21 cellular contexts compared by ENCODE assay signal in the genomic region with DNA sequence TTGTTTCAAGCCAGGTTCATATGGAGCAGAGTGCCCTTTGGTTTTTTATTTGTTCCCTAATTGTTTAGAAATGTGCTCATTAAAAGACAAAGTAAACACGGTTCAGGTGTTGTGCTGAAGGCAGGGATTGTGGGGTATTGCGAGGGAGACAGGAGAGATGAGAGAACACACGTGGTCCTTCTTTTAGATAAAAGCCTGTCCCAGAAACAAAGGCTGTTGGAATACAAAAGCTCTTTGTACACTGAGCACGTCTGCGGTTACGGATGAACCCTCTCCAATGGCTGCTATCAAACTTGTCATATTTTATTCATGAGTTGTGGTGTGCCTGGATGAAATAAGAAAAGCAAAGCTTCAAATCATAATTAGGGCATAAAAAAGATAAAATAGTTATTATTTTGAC.
DNase-seq lines count a peak whose midpoint lies in the region; ATAC-seq and FAIRE-seq lines count a peak whose summit lies in the region.
"Had no signal": no experiment of that assay in that cellular context is flagged by ENCODE, and none has a peak within 500 bp of the region (broad histone marks: within the 10 kb centered on the region; RNA-seq: fewer than 3 reads in every experiment).

No MANE protein-coding gene starts in this region.

- no peak for FAIRE-seq in HTR-8/SVneo (lab: Jason Lieb, UNC)

- DNase-seq in COLO829 (ENCODE audit: low spot score) (peak; percentile 51), NCI-H146 (lab: John Stamatoyannopoulos, UW) (peak; percentile 98), NCI-H345 (lab: John Stamatoyannopoulos, UW) (peak; percentile 98), globus pallidus (ENCODE audit: low spot score) (peak; percentile 25), HTR-8/SVneo (ENCODE audit: insufficient read length, low spot score) (no peak), Karpas-422 (no peak)
- DNase-seq in stimulated activated naive CD4-positive, alpha-beta T cell treated with Interleukin-2 at 50 U/mL for 16 hours (lab: John Stamatoyannopoulos, UW): no peak
- DNase-seq: activated CD4-positive, alpha-beta T cell treated with anti-CD3 and anti-CD28 coated beads for 48 hours; activated gamma-delta T cell; amniotic stem cell; caudate nucleus; foreskin keratinocyte; naive thymus-derived CD8-positive, alpha-beta T cell; NCI-H446; OCI-M1; posterior cingulate gyrus; SHP77 treated with DMSO at 0.1 percent for 48 hours; stimulated activated CD4-positive, alpha-beta T cell treated with anti-CD3 and anti-CD28 coated beads, Interleukin-1b, Interleukin-23, amount 100 ng/mL, for 48 hours; stimulated activated naive CD8-positive, alpha-beta T cell treated with anti-CD3 and anti-CD28 coated beads, Interleukin-15, Interleukin-2, amounts not matched to agents 100 U/mL and 50 U/mL, for 24 hours had no signal

- no peaks in the 10 kb centered on the region for H3K27me3 ChIP-seq in Karpas-422 (ENCODE audit: low read length)
- H3K27me3 ChIP-seq: foreskin keratinocyte had no signal

- 0 out of 2 replicates have a peak, but pooled peaks cover 3% of the 10 kb centered on the region for H4K20me1 ChIP-seq in Karpas-422 (ENCODE audit: insufficient read depth, low read depth, low read length)

- no peak overlapping the region for H3K27ac ChIP-seq in Karpas-422 (ENCODE audit: low read length)
- H3K27ac ChIP-seq: C4-2B, foreskin keratinocyte had no signal

- H2AFZ ChIP-seq in Karpas-422 (ENCODE audit: low read length): no peak overlapping the region

- H3K9me3 ChIP-seq in Karpas-422 (ENCODE audit: low read length): no peaks in the 10 kb centered on the region

- no peak overlapping the region for H3K9ac ChIP-seq in Karpas-422 (ENCODE audit: low read length)

- H3K9me2 ChIP-seq in Karpas-422 (replicated peaks; ENCODE audit: insufficient read depth, low read length): no peaks in the 10 kb centered on the region

- no peaks in the 10 kb centered on the region for H3K79me2 ChIP-seq in Karpas-422 (ENCODE audit: low read length)

- H3K4me3 ChIP-seq in Karpas-422 (ENCODE audit: low read length): no peak overlapping the region

- no peaks in the 10 kb centered on the region for H3K4me1 ChIP-seq in Karpas-422 (ENCODE audit: low read length)
- H3K4me1 ChIP-seq: foreskin keratinocyte had no signal

- H3K36me3 ChIP-seq in Karpas-422 (ENCODE audit: insufficient read depth, low read length): no peaks in the 10 kb centered on the region

- no peak for ATAC-seq in GM21423 (IDR thresholded peaks at IDR 0.05; ENCODE audit: unreplicated experiment)
- ATAC-seq: foreskin keratinocyte; naive thymus-derived CD8-positive, alpha-beta T cell; stimulated activated naive CD8-positive, alpha-beta T cell treated with anti-CD3 and anti-CD28 coated beads, Interleukin-15, Interleukin-2, amounts not matched to agents 100 U/mL and 50 U/mL, for 24 hours had no signal

- no peak overlapping the region for H3K4me2 ChIP-seq in Karpas-422 (ENCODE audit: low read depth, low read length, poor library complexity, severe bottlenecking)

Comparison
In these comparisons a context has a peak if more than half of its experiments do, and no peak if none do; other contexts are left out.
1. DNase-seq: peak in COLO829 (single experiment), NCI-H146 (single experiment), NCI-H345 (single experiment) and globus pallidus (single experiment); none in HTR-8/SVneo (single experiment), Karpas-422 (single experiment) and stimulated activated naive CD4-positive, alpha-beta T cell treated with Interleukin-2 at 50 U/mL for 16 hours (single experiment).